ENCODE assay signal across 25 cellular contexts in genomic region chr1:27649306-27649635, GRCh38. TPM values are rescaled to one million over a fixed set of nuclear protein-coding genes. Genes with fewer than 3 reads are reported as not detected.
"Had no signal": no experiment of that assay in that cellular context is flagged by ENCODE, and none has a peak within 500 bp of the region (broad histone marks: within the 10 kb centered on the region; RNA-seq: fewer than 3 reads in every experiment).

No MANE protein-coding gene starts in this region.

- ATAC-seq: activated CD4-positive, CD25-positive, alpha-beta regulatory T cell treated with anti-CD3 and anti-CD28 coated beads, Interleukin-2, amount 50 U/mL, for 24 hours; activated CD8-positive, alpha-beta T cell treated with anti-CD3 and anti-CD28 coated beads for 36 hours; activated T-cell treated with anti-CD3 and anti-CD28 coated beads, Interleukin-2, amount 50 U/mL, for 72 hours; T-cell had no signal

- H3K36me3 Mint-ChIP-seq: activated naive CD4-positive, alpha-beta T cell treated with anti-CD3 and anti-CD28 coated beads, Interleukin-2, amount 50 U/mL, for 24 hours; T-cell had no signal

- H3K27me3 Mint-ChIP-seq: activated CD8-positive, alpha-beta T cell treated with anti-CD3 and anti-CD28 coated beads for 36 hours; activated naive CD4-positive, alpha-beta T cell treated with anti-CD3 and anti-CD28 coated beads, Interleukin-2, amount 50 U/mL, for 24 hours; T-cell had no signal

- H3K4me1 ChIP-seq: breast epithelium had no signal

- DNase-seq: activated CD4-positive, alpha-beta T cell treated with anti-CD3 and anti-CD28 coated beads for 4 hours; activated CD8-positive, alpha-beta memory T cell treated with anti-CD3 and anti-CD28 coated beads, Interleukin-2, amount 50 U/mL, for 4 hours; activated CD8-positive, alpha-beta T cell treated with anti-CD3 and anti-CD28 coated beads for 36 hours; activated effector memory CD4-positive, alpha-beta T cell treated with Interleukin-2 at 50 U/mL for 16 hours; activated naive CD4-positive, alpha-beta T cell; activated T-cell treated with anti-CD3 and anti-CD28 coated beads, Interleukin-2, amount 50 U/mL, for 72 hours; aorta; caudate nucleus; KG1; NCI-H1092; NCI-H1417 treated with DMSO at 0.1 percent for 48 hours; NCI-H1694 treated with DMSO at 0.1 percent for 48 hours; NCI-H2029 treated with DMSO at 0.1 percent for 48 hours; NCI-H345; NCI-H510A; NCI-H526 treated with DMSO at 0.1 percent for 48 hours; NCI-H82; RPMI8226; T-cell; WERI-Rb-1 had no signal

- H3K9me3 ChIP-seq: breast epithelium had no signal

- H3K27me3 ChIP-seq: breast epithelium had no signal

- H3K27ac ChIP-seq: breast epithelium, SK-N-MC, WERI-Rb-1 had no signal

- H3K9me3 Mint-ChIP-seq: activated CD8-positive, alpha-beta T cell treated with anti-CD3 and anti-CD28 coated beads for 36 hours; activated naive CD4-positive, alpha-beta T cell treated with anti-CD3 and anti-CD28 coated beads, Interleukin-2, amount 50 U/mL, for 24 hours; activated T-cell treated with anti-CD3 and anti-CD28 coated beads, Interleukin-2, amount 50 U/mL, for 72 hours; T-cell had no signal

- H3K27ac Mint-ChIP-seq: activated CD8-positive, alpha-beta T cell treated with anti-CD3 and anti-CD28 coated beads for 36 hours; activated T-cell treated with anti-CD3 and anti-CD28 coated beads, Interleukin-2, amount 50 U/mL, for 72 hours; T-cell had no signal

- H3K4me3 Mint-ChIP-seq: activated CD8-positive, alpha-beta T cell treated with anti-CD3 and anti-CD28 coated beads for 36 hours; activated naive CD4-positive, alpha-beta T cell treated with anti-CD3 and anti-CD28 coated beads, Interleukin-2, amount 50 U/mL, for 24 hours; activated T-cell treated with anti-CD3 and anti-CD28 coated beads, Interleukin-2, amount 50 U/mL, for 72 hours; T-cell had no signal

RNA-seq across cellular contexts. Expression of gene FGR, which starts 14.3 kb away (rescaled TPM):
- total RNA-seq: MCF 10A had no signal
